9 cellular contexts compared by ENCODE assay signal in genomic region chr12:67515679-67516363, GRCh38.
DNase-seq lines count a peak whose midpoint lies in the region; ATAC-seq and TF ChIP-seq lines count a peak whose summit lies in the region.
"Had no signal": no experiment of that assay in that cellular context is flagged by ENCODE, and none has a peak within 500 bp of the region (broad histone marks: within the 10 kb centered on the region; RNA-seq: fewer than 3 reads in every experiment).

No MANE protein-coding gene starts in this region.

- peak overlapping the region; percentile 64 for H3K27ac Mint-ChIP-seq in Calu3 (ENCODE audit: unreplicated experiment)

- WGBS in lower leg skin, 2 donors = 76 to 79% methylated on average over 10 of the region's 10 CpGs

- H3K4me1 Mint-ChIP-seq in Calu3 (ENCODE audit: low read depth, unreplicated experiment) = peaks cover 53% of the 10 kb centered on the region

- CTCF ChIA-PET in Calu3 (lab: Charles Lee) = no interaction called here

- peaks cover 3% of the 10 kb centered on the region for H3K9me3 Mint-ChIP-seq in Calu3 (ENCODE audit: low read depth, unreplicated experiment)

- TF ChIP-seq POLR2A in lower leg skin (IDR thresholded peaks at IDR 0.05) = no peak

- in situ Hi-C loops in KBM-7 (cut with MboI; ENCODE audit: low pct_unique_long_range_greater_than_20kb, low sequenced_read_pairs) = no loop called here

- ATAC-seq in GM19452 (IDR thresholded peaks at IDR 0.05; ENCODE audit: unreplicated experiment) (peak; percentile 90), HG03442 (IDR thresholded peaks at IDR 0.05; ENCODE audit: unreplicated experiment) (peak; percentile 88)

- H3K4me3 Mint-ChIP-seq in Calu3 (ENCODE audit: low read depth, unreplicated experiment) = no peak overlapping the region

- BruUV-seq in Calu3 (replicated peaks; lab: Mats Ljungman, UMichigan) = no TSS peak

- intact Hi-C loops in Calu3 (cut with micrococcal nuclease; ENCODE audit: unreplicated experiment) (loop anchor here (2.0 to 5.0 kb wide), 4 partner anchors 74 to 231 kb away; partner anchors contain the start of gene DYRK2), lower leg skin (cut with DNase I; ENCODE audit: low total_unique reads) (no loop called here)

- TF ChIP-seq CTCF in Calu3 (IDR thresholded peaks at IDR 0.05; ENCODE audit: unreplicated experiment) (no peak), fibroblast of villous mesenchyme (IDR thresholded peaks at IDR 0.05; ENCODE audit: insufficient read depth, low read depth, low read length) (no peak), lower leg skin (IDR thresholded peaks at IDR 0.05) (no peak)

- H3K36me3 Mint-ChIP-seq in Calu3 (ENCODE audit: insufficient read depth, unreplicated experiment) = peaks cover 11% of the 10 kb centered on the region

- DNase-seq in Calu3 = peak; percentile 64
- peak; percentile 5 for DNase-seq in OCI-M1 (lab: John Stamatoyannopoulos, UW)
- DNase-seq in fibroblast of villous mesenchyme (ENCODE audit: low read depth) = peak; percentile 44
- no peak for DNase-seq in inferior parietal cortex (ENCODE audit: extremely low spot score)
- no peak for DNase-seq in KBM-7
- no peak for DNase-seq in lower leg skin (ENCODE audit: low spot score in 2 of 2)

- H3K4me3 ChIP-seq in fibroblast of villous mesenchyme (ENCODE audit: low read depth, low read length) (no peak overlapping the region), lower leg skin (ENCODE audit: low read depth, poor library complexity, severe bottlenecking) (no peak overlapping the region)
- H3K4me3 ChIP-seq: cardiac muscle cell had no signal

- no peaks in the 10 kb centered on the region for H3K27me3 Mint-ChIP-seq in Calu3 (ENCODE audit: unreplicated experiment)

Comparison
In these comparisons a context has a peak if more than half of its experiments do, and no peak if none do; other contexts are left out.
1. DNase-seq: peak in Calu3 (single experiment), OCI-M1 (single experiment) and fibroblast of villous mesenchyme (single experiment); none in inferior parietal cortex (single experiment), KBM-7 (single experiment) and lower leg skin (0 of 2).